ENCODE assay signal across 1 cellular context in the genomic region with DNA sequence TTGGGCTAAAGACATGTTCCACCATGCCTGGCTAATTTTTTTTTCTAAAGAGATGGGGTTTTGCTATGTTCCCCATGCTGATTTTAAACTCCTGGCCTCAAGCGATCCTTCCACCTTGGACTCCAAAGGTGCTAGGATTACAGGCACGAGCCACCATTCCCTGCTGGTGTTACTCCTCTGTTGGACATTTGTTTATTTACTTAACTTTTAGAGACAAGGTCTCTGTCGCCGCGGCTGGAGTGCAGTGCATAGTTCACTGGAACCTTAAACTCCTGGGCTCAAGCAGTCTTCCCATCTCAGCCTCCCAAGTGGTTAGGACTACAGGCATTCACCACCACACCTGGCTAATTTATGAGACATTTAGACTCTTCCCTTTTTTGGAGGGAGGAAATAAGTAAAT.
TF ChIP-seq lines count a peak whose summit lies in the region.

No MANE protein-coding gene starts in this region.

TF ChIP-seq in HepG2, 621 proteins besides CTCF, POLR2A, EP300 and RAD21 (continued from another document):
- TF ChIP-seq, protein P1, sequence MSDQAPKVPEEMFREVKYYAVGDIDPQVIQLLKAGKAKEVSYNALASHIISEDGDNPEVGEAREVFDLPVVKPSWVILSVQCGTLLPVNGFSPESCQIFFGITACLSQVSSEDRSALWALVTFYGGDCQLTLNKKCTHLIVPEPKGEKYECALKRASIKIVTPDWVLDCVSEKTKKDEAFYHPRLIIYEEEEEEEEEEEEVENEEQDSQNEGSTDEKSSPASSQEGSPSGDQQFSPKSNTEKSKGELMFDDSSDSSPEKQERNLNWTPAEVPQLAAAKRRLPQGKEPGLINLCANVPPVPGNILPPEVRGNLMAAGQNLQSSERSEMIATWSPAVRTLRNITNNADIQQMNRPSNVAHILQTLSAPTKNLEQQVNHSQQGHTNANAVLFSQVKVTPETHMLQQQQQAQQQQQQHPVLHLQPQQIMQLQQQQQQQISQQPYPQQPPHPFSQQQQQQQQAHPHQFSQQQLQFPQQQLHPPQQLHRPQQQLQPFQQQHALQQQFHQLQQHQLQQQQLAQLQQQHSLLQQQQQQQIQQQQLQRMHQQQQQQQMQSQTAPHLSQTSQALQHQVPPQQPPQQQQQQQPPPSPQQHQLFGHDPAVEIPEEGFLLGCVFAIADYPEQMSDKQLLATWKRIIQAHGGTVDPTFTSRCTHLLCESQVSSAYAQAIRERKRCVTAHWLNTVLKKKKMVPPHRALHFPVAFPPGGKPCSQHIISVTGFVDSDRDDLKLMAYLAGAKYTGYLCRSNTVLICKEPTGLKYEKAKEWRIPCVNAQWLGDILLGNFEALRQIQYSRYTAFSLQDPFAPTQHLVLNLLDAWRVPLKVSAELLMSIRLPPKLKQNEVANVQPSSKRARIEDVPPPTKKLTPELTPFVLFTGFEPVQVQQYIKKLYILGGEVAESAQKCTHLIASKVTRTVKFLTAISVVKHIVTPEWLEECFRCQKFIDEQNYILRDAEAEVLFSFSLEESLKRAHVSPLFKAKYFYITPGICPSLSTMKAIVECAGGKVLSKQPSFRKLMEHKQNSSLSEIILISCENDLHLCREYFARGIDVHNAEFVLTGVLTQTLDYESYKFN (CRISPR knock-in tag; conservative IDR thresholded peaks at IDR 0.05) = peak; percentile 56
- TF ChIP-seq, protein P2, sequence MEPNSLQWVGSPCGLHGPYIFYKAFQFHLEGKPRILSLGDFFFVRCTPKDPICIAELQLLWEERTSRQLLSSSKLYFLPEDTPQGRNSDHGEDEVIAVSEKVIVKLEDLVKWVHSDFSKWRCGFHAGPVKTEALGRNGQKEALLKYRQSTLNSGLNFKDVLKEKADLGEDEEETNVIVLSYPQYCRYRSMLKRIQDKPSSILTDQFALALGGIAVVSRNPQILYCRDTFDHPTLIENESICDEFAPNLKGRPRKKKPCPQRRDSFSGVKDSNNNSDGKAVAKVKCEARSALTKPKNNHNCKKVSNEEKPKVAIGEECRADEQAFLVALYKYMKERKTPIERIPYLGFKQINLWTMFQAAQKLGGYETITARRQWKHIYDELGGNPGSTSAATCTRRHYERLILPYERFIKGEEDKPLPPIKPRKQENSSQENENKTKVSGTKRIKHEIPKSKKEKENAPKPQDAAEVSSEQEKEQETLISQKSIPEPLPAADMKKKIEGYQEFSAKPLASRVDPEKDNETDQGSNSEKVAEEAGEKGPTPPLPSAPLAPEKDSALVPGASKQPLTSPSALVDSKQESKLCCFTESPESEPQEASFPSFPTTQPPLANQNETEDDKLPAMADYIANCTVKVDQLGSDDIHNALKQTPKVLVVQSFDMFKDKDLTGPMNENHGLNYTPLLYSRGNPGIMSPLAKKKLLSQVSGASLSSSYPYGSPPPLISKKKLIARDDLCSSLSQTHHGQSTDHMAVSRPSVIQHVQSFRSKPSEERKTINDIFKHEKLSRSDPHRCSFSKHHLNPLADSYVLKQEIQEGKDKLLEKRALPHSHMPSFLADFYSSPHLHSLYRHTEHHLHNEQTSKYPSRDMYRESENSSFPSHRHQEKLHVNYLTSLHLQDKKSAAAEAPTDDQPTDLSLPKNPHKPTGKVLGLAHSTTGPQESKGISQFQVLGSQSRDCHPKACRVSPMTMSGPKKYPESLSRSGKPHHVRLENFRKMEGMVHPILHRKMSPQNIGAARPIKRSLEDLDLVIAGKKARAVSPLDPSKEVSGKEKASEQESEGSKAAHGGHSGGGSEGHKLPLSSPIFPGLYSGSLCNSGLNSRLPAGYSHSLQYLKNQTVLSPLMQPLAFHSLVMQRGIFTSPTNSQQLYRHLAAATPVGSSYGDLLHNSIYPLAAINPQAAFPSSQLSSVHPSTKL (CRISPR knock-in tag; IDR thresholded peaks at IDR 0.05) = peak; percentile 46; the same call in 1 of the 2 replicates
- TF ChIP-seq HMG20B (CRISPR knock-in tag; conservative IDR thresholded peaks at IDR 0.05) = no peak
- 0 out of 2 replicates have a peak, but pooled peaks have one; percentile 42 for TF ChIP-seq FOXK1 (CRISPR knock-in tag; IDR thresholded peaks at IDR 0.05; ENCODE audit: borderline replicate concordance, low read depth)
